In genomic region chr9:133031130-133031422, GRCh38 we compare ENCODE assay signal across 8 cellular contexts. TPM values are rescaled to one million over a fixed set of nuclear protein-coding genes. Genes with fewer than 3 reads are reported as not detected.
A peak's percentile ranks its signal among the peaks of the same experiment; 100 is the strongest.
DNase-seq lines count a peak whose midpoint lies in the region; ATAC-seq and TF ChIP-seq lines count a peak whose summit lies in the region.

No MANE protein-coding gene starts in this region.

- H3K4me2 ChIP-seq in mammary epithelial cell (ENCODE audit: insufficient read depth, low read depth, low read length), result peak overlapping the region; percentile 90

- H3K27me3 ChIP-seq in left ventricle myocardium inferior (ENCODE audit: low read depth), result no peaks in the 10 kb centered on the region
- no peaks in the 10 kb centered on the region for H3K27me3 ChIP-seq in mammary epithelial cell (ENCODE audit: insufficient read depth, low read length)
- H3K27me3 ChIP-seq in aorta (ENCODE audit: control insufficient read depth in 1 of 2, insufficient read depth in 2 of 2, low read length in 1 of 2), result no peaks in the 10 kb centered on the region

- peak overlapping the region; percentile 95 for H2AFZ ChIP-seq in mammary epithelial cell (ENCODE audit: low read depth, low read length)

- CTCF ChIA-PET in mammary epithelial cell (lab: Charles Lee; ENCODE audit: low non-redundant PET), result no interaction called here

- H3K27ac ChIP-seq in left ventricle myocardium inferior (replicated peaks), result peak overlapping the region; percentile 97
- H3K27ac ChIP-seq in mammary epithelial cell (ENCODE audit: insufficient read depth, low read depth, low read length), result peak overlapping the region; percentile 87
- peak overlapping the region in 1 of 2 donors; percentile 69 for H3K27ac ChIP-seq in aorta (ENCODE audit: low read depth in 1 of 2, low read length in 2 of 2)

- intact Hi-C loops in left ventricle myocardium inferior (cut with micrococcal nuclease), result loop anchor here (10.0 kb wide), 1 partner anchor 114 kb away; no protein-coding TSS in a partner anchor
- intact Hi-C loops in left cardiac atrium (cut with DNase I), result no loop called here
- intact Hi-C loops in mammary epithelial cell (cut with micrococcal nuclease), result no loop called here
- intact Hi-C loops in aorta (cut with DNase I), result loop anchor here in 1 of 2 donors (10.0 kb wide), 2 partner anchors 74 to 114 kb away; no protein-coding TSS in a partner anchor

- H3K4me3 Mint-ChIP-seq in mesothelial cell of epicardium, result peak overlapping the region; percentile 98

- peaks cover 64% of the 10 kb centered on the region for H3K79me2 ChIP-seq in mammary epithelial cell (ENCODE audit: insufficient read depth, low read length)

- H3K4me3 ChIP-seq in left ventricle myocardium inferior, result peak overlapping the region; percentile 98
- peak overlapping the region; percentile 93 to 96 (median 94) for H3K4me3 ChIP-seq in mammary epithelial cell (replicated peaks in 1 of 3; ENCODE audit: insufficient read depth in 1 of 3, low read depth in 2 of 3, low read length in 3 of 3)
- peak overlapping the region; percentile 79 for H3K4me3 ChIP-seq in aorta (ENCODE audit: low read length in 2 of 2)

- no peak for ATAC-seq in left cardiac atrium
- no peak for ATAC-seq in aorta (ENCODE audit: low FRiP score)
- no peak for ATAC-seq in GM18498 (IDR thresholded peaks at IDR 0.05; ENCODE audit: unreplicated experiment)

- no peaks in the 10 kb centered on the region for H4K20me1 ChIP-seq in mammary epithelial cell (ENCODE audit: insufficient read depth, low read length)

- H3K36me3 ChIP-seq in left ventricle myocardium inferior (no peaks in the 10 kb centered on the region), mammary epithelial cell (ENCODE audit: insufficient read depth, low read length) (no peaks in the 10 kb centered on the region), aorta (ENCODE audit: control insufficient read depth in 1 of 2, insufficient read depth in 2 of 2, low read length in 1 of 2) (no peaks in the 10 kb centered on the region)

- no TSS peak for BruUV-seq in mammary epithelial cell (replicated peaks; lab: Mats Ljungman, UMichigan)

- peaks cover 7% of the 10 kb centered on the region for H3K27me3 Mint-ChIP-seq in mesothelial cell of epicardium (ENCODE audit: low read depth)

- peaks cover 17% of the 10 kb centered on the region for H3K36me3 Mint-ChIP-seq in mesothelial cell of epicardium

- H3K9me3 ChIP-seq in left ventricle myocardium inferior (replicated peaks) (no peaks in the 10 kb centered on the region), mammary epithelial cell (replicated peaks; ENCODE audit: insufficient read depth, low read length) (no peaks in the 10 kb centered on the region), aorta (ENCODE audit: control insufficient read depth, low read length) (no peaks in the 10 kb centered on the region)

- peaks cover 44% of the 10 kb centered on the region for H3K4me1 ChIP-seq in left ventricle myocardium inferior
- H3K4me1 ChIP-seq in mammary epithelial cell (ENCODE audit: insufficient read depth, low read length), result peaks cover 20% of the 10 kb centered on the region
- peaks cover 2 to 5% of the 10 kb centered on the region in 2 donors for H3K4me1 ChIP-seq in aorta (ENCODE audit: control insufficient read depth in 1 of 2, insufficient read depth in 2 of 2, low read length in 2 of 2)

- DNase-seq in left ventricle myocardium inferior (no peak), left cardiac atrium (no peak), mammary epithelial cell (no peak), mesothelial cell of epicardium (ENCODE audit: low spot score in 2 of 2, unreplicated experiment in 2 of 2) (no peak), aorta (no peak), MV-4-11 (lab: John Stamatoyannopoulos, UW) (no peak)
- no peak for DNase-seq in activated CD8-positive, alpha-beta memory T cell treated with anti-CD3 and anti-CD28 coated beads, Interleukin-2, amount 50 U/mL, for 4 hours

- no peaks in the 10 kb centered on the region for H3K9me3 Mint-ChIP-seq in mesothelial cell of epicardium

- H3K4me1 Mint-ChIP-seq in mesothelial cell of epicardium, result peaks cover 25% of the 10 kb centered on the region

- peak overlapping the region; percentile 93 for H3K9ac ChIP-seq in mammary epithelial cell (ENCODE audit: insufficient read depth, low read length)

- 9% methylated on average over 9 of the region's 16 CpGs for WGBS in mammary epithelial cell (ENCODE audit: low coverage, missing lambda C conversion rate)
- 1 to 3% methylated on average over 16 of the region's 16 CpGs for WGBS in aorta, 2 donors

- no peak for TF ChIP-seq CTCF in left ventricle myocardium inferior (IDR thresholded peaks at IDR 0.05; ENCODE audit: borderline replicate concordance)
- no peak for TF ChIP-seq CTCF in mammary epithelial cell (conservative IDR thresholded peaks at IDR 0.05 in 1 of 2, IDR thresholded peaks at IDR 0.05 in 1 of 2; ENCODE audit: extremely low read depth in 1 of 2, insufficient read depth in 1 of 2, low read depth in 1 of 2, low read length in 2 of 2)
- no peak for TF ChIP-seq CTCF in mesothelial cell of epicardium (IDR thresholded peaks at IDR 0.05; ENCODE audit: unreplicated experiment)

- peak overlapping the region; percentile 99 for H3K27ac Mint-ChIP-seq in mesothelial cell of epicardium

- dilution Hi-C loops in mammary epithelial cell (cut with HindIII; ENCODE audit: low sequenced_read_pairs), result loop anchor here (10.0 kb wide), 1 partner anchor 144 kb away; no protein-coding TSS in a partner anchor

- in situ Hi-C loops in mammary epithelial cell (cut with MboI; ENCODE audit: low sequenced_read_pairs in 2 of 2), result no loop called here

RNA-seq across cellular contexts. Expression of gene GTF3C5, which starts 0.3 kb away (rescaled TPM):
- total RNA-seq in left ventricle myocardium inferior, result 36.0 TPM
- 10 to 100 TPM; 30.9 to 35.2 TPM for total RNA-seq in left cardiac atrium
- total RNA-seq in mammary epithelial cell, result 10 to 100 TPM; 28.5 to 54.2 TPM
- polyA plus RNA-seq in mammary epithelial cell, result 54.9 TPM
- 139 TPM for polyA minus RNA-seq in mammary epithelial cell
- total RNA-seq in mesothelial cell of epicardium, result 80.0 to 85.3 TPM (median 80.2 TPM) in 3 replicates
- 10 to 100 TPM; 35.6 to 42.9 TPM for total RNA-seq in aorta
- polyA plus RNA-seq in aorta, result 10 to 100 TPM; 17.8 to 91.6 TPM

RNA-seq across cellular contexts. Expression of gene CEL, which starts 30.7 kb away (rescaled TPM):
- 1.9 TPM for total RNA-seq in left ventricle myocardium inferior
- 1 to 10 TPM; 2.5 to 8.8 TPM for total RNA-seq in left cardiac atrium
- 1 to 10 TPM in 1 of 2 donors, under 1 TPM in 1; 0.50 to 2.6 TPM for total RNA-seq in mammary epithelial cell
- 1.2 TPM for polyA plus RNA-seq in mammary epithelial cell
- 1.3 TPM for polyA minus RNA-seq in mammary epithelial cell
- total RNA-seq in mesothelial cell of epicardium, result 4.3 to 5.0 TPM (median 4.6 TPM) in 3 replicates
- 1 to 10 TPM; 3.6 to 4.5 TPM for total RNA-seq in aorta
- 1 to 10 TPM; 1.5 to 3.9 TPM for polyA plus RNA-seq in aorta

RNA-seq across cellular contexts. Expression of gene GFI1B, which starts 52.6 kb away (rescaled TPM):
- 0.27 TPM for total RNA-seq in left ventricle myocardium inferior
- total RNA-seq in left cardiac atrium, result under 1 TPM in 1 of 2 donors, not detected in 1; 0.12 TPM
- total RNA-seq in mammary epithelial cell, result not detected
- polyA plus RNA-seq in mammary epithelial cell, result not detected
- polyA minus RNA-seq in mammary epithelial cell, result 0.47 TPM
- not detected in 3 replicates for total RNA-seq in mesothelial cell of epicardium
- total RNA-seq in aorta, result not detected
- not detected for polyA plus RNA-seq in aorta
